ENCODE assay signal across 9 cellular contexts in the genomic region with DNA sequence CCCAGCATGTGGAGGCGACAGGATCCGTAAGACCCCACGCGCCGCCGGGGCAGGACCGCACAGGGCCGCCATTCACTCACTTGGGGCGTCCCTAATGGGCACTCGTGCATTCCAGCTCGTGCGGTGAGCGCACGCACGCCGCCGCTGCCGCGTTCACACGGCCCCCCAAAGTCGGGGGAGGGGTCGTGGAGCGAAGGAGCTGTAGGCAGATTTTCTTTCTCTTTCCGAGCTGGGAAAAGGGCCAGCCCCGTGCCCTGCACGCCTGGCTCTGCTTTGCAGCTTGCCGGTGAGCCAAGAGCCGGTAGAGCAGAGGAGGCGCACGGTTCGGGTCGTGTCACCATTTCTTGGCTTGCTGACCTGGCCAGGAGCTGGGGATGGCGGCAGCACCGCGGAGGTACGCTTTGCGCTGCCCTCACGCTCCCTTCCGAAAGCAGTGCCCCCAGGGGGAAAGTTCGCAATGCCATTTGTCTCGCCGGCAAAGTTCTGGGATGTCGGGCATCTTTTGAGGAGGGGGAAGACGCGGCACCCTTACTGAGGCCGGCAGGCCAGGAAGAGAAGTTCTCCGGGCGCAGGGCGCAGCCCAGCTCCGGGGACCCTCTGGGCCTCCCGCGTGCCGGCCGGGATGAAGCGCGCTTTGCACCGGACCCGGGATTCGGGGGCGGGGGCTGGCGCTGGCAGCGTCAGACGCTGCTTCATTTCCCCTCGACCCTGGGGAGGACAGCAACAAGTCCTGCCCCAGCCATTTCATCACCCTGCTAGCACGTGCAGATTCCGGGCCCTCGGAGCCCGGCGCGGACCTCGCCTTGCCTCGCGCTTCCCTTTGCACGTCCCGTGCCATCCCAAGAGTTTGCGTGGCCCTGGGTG. TPM values are rescaled to one million over a fixed set of nuclear protein-coding genes. Genes with fewer than 3 reads are reported as not detected.
A peak's percentile ranks its signal among the peaks of the same experiment; 100 is the strongest.
DNase-seq lines count a peak whose midpoint lies in the region; ATAC-seq lines count a peak whose summit lies in the region.
"Had no signal": no experiment of that assay in that cellular context is flagged by ENCODE, and none has a peak within 500 bp of the region (broad histone marks: within the 10 kb centered on the region; RNA-seq: fewer than 3 reads in every experiment).

No MANE protein-coding gene starts in this region.

- H3K4me3 Mint-ChIP-seq in activated CD4-positive, alpha-beta memory T cell treated with anti-CD3 and anti-CD28 coated beads for 36 hours: peak overlapping the region; percentile 90

- H3K9ac ChIP-seq in stomach smooth muscle (ENCODE audit: low read length in 2 of 2): peak overlapping the region; percentile 47 to 63

- intact Hi-C loops in activated CD4-positive, alpha-beta memory T cell treated with anti-CD3 and anti-CD28 coated beads for 36 hours (cut with micrococcal nuclease): loop anchor here (5.0 to 10.0 kb wide), 3 partner anchors 183 to 553 kb away; a partner anchor contains a TSS

- ATAC-seq in GM18520 (IDR thresholded peaks at IDR 0.05; ENCODE audit: unreplicated experiment): no peak

- H3K4me1 ChIP-seq in stomach smooth muscle (ENCODE audit: control insufficient read depth, insufficient read depth, low read length): peaks cover 53% of the 10 kb centered on the region

- no peak overlapping the region for H3K27ac ChIP-seq in stomach smooth muscle (ENCODE audit: low read length)

- POLR2A ChIA-PET in activated CD4-positive, alpha-beta memory T cell treated with anti-CD3 and anti-CD28 coated beads for 36 hours (lab: Charles Lee): no interaction called here

- peak overlapping the region; percentile 20 for H3K27ac Mint-ChIP-seq in activated CD4-positive, alpha-beta memory T cell treated with anti-CD3 and anti-CD28 coated beads for 36 hours

- CTCF ChIA-PET in activated CD4-positive, alpha-beta memory T cell treated with anti-CD3 and anti-CD28 coated beads for 36 hours (lab: Charles Lee): interaction anchor here (0.6 to 1.5 kb wide), 5 partner anchors 31 to 1417 kb away, joined by 3 to 8 read pairs (median 3); no protein-coding TSS in a partner anchor

- peaks cover 39% of the 10 kb centered on the region for H3K36me3 Mint-ChIP-seq in activated CD4-positive, alpha-beta memory T cell treated with anti-CD3 and anti-CD28 coated beads for 36 hours

- H3K9me3 Mint-ChIP-seq in activated CD4-positive, alpha-beta memory T cell treated with anti-CD3 and anti-CD28 coated beads for 36 hours: peaks cover 3% of the 10 kb centered on the region
- H3K9me3 Mint-ChIP-seq: activated naive CD4-positive, alpha-beta T cell treated with anti-CD3 and anti-CD28 coated beads, Interleukin-2, amount 50 U/mL, for 72 hours had no signal

- H3K36me3 ChIP-seq in stomach smooth muscle (ENCODE audit: control insufficient read depth in 2 of 2, insufficient read depth in 2 of 2, low read length in 2 of 2): no peaks in the 10 kb centered on the region

- H3K27me3 Mint-ChIP-seq in activated CD4-positive, alpha-beta memory T cell treated with anti-CD3 and anti-CD28 coated beads for 36 hours: peaks cover 57% of the 10 kb centered on the region

- DNase-seq in activated CD8-positive, alpha-beta memory T cell treated with anti-CD3 and anti-CD28 coated beads, Interleukin-2, amount 50 U/mL, for 48 hours: peak; percentile 65
- no peak for DNase-seq in activated CD8-positive, alpha-beta memory T cell treated with anti-CD3 and anti-CD28 coated beads for 24 hours
- DNase-seq in activated CD4-positive, alpha-beta memory T cell treated with anti-CD3 and anti-CD28 coated beads for 36 hours: peak; percentile 33
- peak; percentile 66 for DNase-seq in hepatic stellate cell (ENCODE audit: low spot score)
- DNase-seq in OCI-M2 (lab: John Stamatoyannopoulos, UW; ENCODE audit: unreplicated experiment): no peak
- DNase-seq in inferior parietal cortex (ENCODE audit: extremely low spot score): no peak

- no peaks in the 10 kb centered on the region for H3K9me3 ChIP-seq in stomach smooth muscle (ENCODE audit: control insufficient read depth in 2 of 2, low read length in 2 of 2)

- peak overlapping the region; percentile 73 to 76 for H3K4me3 ChIP-seq in stomach smooth muscle (ENCODE audit: low read length in 2 of 2)

- H3K27me3 ChIP-seq in stomach smooth muscle (ENCODE audit: control insufficient read depth in 1 of 2, insufficient read depth in 2 of 2, low read length in 2 of 2): peaks cover 8 to 13% of the 10 kb centered on the region in 2 donors

- H3K4me1 Mint-ChIP-seq in activated CD4-positive, alpha-beta memory T cell treated with anti-CD3 and anti-CD28 coated beads for 36 hours (ENCODE audit: low read depth): peaks cover 39% of the 10 kb centered on the region

RNA-seq across cellular contexts. Expression of a gene that starts 0.9 kb away (rescaled TPM):
- 10 to 100 TPM; 12.0 to 13.7 TPM for total RNA-seq in activated CD4-positive, alpha-beta memory T cell treated with anti-CD3 and anti-CD28 coated beads for 36 hours

Comparison
In these comparisons a context has a peak if more than half of its experiments do, and no peak if none do; other contexts are left out.
1. DNase-seq: peak in activated CD8-positive, alpha-beta memory T cell treated with anti-CD3 and anti-CD28 coated beads, Interleukin-2, amount 50 U/mL, for 48 hours (single experiment), activated CD4-positive, alpha-beta memory T cell treated with anti-CD3 and anti-CD28 coated beads for 36 hours (single experiment) and hepatic stellate cell (single experiment); none in activated CD8-positive, alpha-beta memory T cell treated with anti-CD3 and anti-CD28 coated beads for 24 hours (single experiment), OCI-M2 (single experiment) and inferior parietal cortex (single experiment).